1 cellular context compared by ENCODE assay signal in the genomic region with DNA sequence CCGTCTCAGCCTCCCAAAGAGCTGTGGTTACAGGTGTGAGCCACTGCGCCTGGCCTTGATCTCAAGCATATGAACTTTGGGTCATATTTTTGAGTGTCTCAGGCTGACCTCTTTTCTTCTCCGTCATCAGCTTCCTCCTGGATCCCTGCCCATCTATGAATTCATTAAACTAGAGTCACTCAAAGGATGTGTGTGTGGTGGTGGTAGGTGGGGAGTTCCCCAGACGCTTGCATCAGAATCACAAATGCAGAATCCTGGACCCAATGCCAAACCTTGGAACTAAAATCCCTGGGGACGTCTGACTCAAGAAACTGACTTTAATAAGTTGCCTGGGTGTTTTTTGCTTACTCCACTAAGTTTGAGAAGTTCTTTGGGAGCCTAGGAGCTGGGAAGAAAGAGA.
TF ChIP-seq lines count a peak whose summit lies in the region.

No MANE protein-coding gene starts in this region.

TF ChIP-seq in GM12878, 131 proteins besides CTCF, POLR2A, EP300 and RAD21 (continues in another document):
- TF ChIP-seq NR2F1 (conservative IDR thresholded peaks at IDR 0.05) (peak; percentile 57; the same call in 1 of the 2 replicates), SMAD5 (IDR thresholded peaks at IDR 0.05; ENCODE audit: low read depth) (no peak), FOS (IDR thresholded peaks at IDR 0.05; ENCODE audit: borderline replicate concordance, extremely low read depth, insufficient read length) (no peak), ZBTB11 (CRISPR knock-in tag; IDR thresholded peaks at IDR 0.05) (no peak), PKNOX1 (IDR thresholded peaks at IDR 0.05) (peak; percentile 50; the same call in 1 of the 2 replicates), ZNF217 (IDR thresholded peaks at IDR 0.05) (no peak), RB1 (IDR thresholded peaks at IDR 0.05; ENCODE audit: borderline replicate concordance) (no peak), TCF12 (IDR thresholded peaks at IDR 0.05; ENCODE audit: low read depth, low read length) (no peak), KLF5 (IDR thresholded peaks at IDR 0.05; ENCODE audit: partially characterized antibody) (no peak), BCL11A (IDR thresholded peaks at IDR 0.05; ENCODE audit: low read depth, low read length) (no peak), TARDBP (IDR thresholded peaks at IDR 0.05; ENCODE audit: borderline replicate concordance) (no peak), RCOR1 (conservative IDR thresholded peaks at IDR 0.05; ENCODE audit: low read depth, low read length) (no peak), GABPA (IDR thresholded peaks at IDR 0.05; ENCODE audit: low read depth) (no peak), EGR1 (IDR thresholded peaks at IDR 0.05; ENCODE audit: borderline replicate concordance in 1 of 2, low read depth in 2 of 2, low read length in 2 of 2) (peak in 1 of 2 experiments; percentile 69; a peak in 1 of 3 replicates), SMARCA5 (IDR thresholded peaks at IDR 0.05) (no peak), CHD4 (IDR thresholded peaks at IDR 0.05) (no peak), ASH2L (IDR thresholded peaks at IDR 0.05; ENCODE audit: borderline replicate concordance, low read depth) (no peak), USF1 (IDR thresholded peaks at IDR 0.05; ENCODE audit: borderline replicate concordance, extremely low read length, insufficient read depth, low read depth, low read length) (no peak), MTA2 (IDR thresholded peaks at IDR 0.05; ENCODE audit: low read depth) (0 out of 2 replicates have a peak, but pooled peaks have one; percentile 24), SIN3A (IDR thresholded peaks at IDR 0.05; ENCODE audit: low read depth, low read length) (no peak), ZNF592 (IDR thresholded peaks at IDR 0.05) (no peak), BCLAF1 (IDR thresholded peaks at IDR 0.05) (no peak), SREBF2 (IDR thresholded peaks at IDR 0.05; ENCODE audit: low read length) (no peak), CBX5 (IDR thresholded peaks at IDR 0.05; ENCODE audit: low read depth) (no peak), IRF4 (IDR thresholded peaks at IDR 0.05; ENCODE audit: low read depth, low read length) (no peak), POLR2AphosphoS2 (IDR thresholded peaks at IDR 0.05; ENCODE audit: low read depth, low read length) (no peak), ZNF274 (IDR thresholded peaks at IDR 0.05; ENCODE audit: insufficient read depth, insufficient read length) (no peak), EED (IDR thresholded peaks at IDR 0.05; ENCODE audit: low read depth) (0 out of 2 replicates have a peak, but pooled peaks have one; percentile 44)
- TF ChIP-seq, protein P1, sequence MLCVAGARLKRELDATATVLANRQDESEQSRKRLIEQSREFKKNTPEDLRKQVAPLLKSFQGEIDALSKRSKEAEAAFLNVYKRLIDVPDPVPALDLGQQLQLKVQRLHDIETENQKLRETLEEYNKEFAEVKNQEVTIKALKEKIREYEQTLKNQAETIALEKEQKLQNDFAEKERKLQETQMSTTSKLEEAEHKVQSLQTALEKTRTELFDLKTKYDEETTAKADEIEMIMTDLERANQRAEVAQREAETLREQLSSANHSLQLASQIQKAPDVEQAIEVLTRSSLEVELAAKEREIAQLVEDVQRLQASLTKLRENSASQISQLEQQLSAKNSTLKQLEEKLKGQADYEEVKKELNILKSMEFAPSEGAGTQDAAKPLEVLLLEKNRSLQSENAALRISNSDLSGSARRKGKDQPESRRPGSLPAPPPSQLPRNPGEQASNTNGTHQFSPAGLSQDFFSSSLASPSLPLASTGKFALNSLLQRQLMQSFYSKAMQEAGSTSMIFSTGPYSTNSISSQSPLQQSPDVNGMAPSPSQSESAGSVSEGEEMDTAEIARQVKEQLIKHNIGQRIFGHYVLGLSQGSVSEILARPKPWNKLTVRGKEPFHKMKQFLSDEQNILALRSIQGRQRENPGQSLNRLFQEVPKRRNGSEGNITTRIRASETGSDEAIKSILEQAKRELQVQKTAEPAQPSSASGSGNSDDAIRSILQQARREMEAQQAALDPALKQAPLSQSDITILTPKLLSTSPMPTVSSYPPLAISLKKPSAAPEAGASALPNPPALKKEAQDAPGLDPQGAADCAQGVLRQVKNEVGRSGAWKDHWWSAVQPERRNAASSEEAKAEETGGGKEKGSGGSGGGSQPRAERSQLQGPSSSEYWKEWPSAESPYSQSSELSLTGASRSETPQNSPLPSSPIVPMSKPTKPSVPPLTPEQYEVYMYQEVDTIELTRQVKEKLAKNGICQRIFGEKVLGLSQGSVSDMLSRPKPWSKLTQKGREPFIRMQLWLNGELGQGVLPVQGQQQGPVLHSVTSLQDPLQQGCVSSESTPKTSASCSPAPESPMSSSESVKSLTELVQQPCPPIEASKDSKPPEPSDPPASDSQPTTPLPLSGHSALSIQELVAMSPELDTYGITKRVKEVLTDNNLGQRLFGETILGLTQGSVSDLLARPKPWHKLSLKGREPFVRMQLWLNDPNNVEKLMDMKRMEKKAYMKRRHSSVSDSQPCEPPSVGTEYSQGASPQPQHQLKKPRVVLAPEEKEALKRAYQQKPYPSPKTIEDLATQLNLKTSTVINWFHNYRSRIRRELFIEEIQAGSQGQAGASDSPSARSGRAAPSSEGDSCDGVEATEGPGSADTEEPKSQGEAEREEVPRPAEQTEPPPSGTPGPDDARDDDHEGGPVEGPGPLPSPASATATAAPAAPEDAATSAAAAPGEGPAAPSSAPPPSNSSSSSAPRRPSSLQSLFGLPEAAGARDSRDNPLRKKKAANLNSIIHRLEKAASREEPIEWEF (IDR thresholded peaks at IDR 0.05; ENCODE audit: insufficient replicate concordance, low read depth, low read length) = no peak
- TF ChIP-seq, protein P2, sequence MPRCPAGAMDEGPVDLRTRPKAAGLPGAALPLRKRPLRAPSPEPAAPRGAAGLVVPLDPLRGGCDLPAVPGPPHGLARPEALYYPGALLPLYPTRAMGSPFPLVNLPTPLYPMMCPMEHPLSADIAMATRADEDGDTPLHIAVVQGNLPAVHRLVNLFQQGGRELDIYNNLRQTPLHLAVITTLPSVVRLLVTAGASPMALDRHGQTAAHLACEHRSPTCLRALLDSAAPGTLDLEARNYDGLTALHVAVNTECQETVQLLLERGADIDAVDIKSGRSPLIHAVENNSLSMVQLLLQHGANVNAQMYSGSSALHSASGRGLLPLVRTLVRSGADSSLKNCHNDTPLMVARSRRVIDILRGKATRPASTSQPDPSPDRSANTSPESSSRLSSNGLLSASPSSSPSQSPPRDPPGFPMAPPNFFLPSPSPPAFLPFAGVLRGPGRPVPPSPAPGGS (IDR thresholded peaks at IDR 0.05; ENCODE audit: borderline replicate concordance, insufficient read depth, low read depth, low read length, poor library complexity, severe bottlenecking) = no peak
- TF ChIP-seq, protein P3, sequence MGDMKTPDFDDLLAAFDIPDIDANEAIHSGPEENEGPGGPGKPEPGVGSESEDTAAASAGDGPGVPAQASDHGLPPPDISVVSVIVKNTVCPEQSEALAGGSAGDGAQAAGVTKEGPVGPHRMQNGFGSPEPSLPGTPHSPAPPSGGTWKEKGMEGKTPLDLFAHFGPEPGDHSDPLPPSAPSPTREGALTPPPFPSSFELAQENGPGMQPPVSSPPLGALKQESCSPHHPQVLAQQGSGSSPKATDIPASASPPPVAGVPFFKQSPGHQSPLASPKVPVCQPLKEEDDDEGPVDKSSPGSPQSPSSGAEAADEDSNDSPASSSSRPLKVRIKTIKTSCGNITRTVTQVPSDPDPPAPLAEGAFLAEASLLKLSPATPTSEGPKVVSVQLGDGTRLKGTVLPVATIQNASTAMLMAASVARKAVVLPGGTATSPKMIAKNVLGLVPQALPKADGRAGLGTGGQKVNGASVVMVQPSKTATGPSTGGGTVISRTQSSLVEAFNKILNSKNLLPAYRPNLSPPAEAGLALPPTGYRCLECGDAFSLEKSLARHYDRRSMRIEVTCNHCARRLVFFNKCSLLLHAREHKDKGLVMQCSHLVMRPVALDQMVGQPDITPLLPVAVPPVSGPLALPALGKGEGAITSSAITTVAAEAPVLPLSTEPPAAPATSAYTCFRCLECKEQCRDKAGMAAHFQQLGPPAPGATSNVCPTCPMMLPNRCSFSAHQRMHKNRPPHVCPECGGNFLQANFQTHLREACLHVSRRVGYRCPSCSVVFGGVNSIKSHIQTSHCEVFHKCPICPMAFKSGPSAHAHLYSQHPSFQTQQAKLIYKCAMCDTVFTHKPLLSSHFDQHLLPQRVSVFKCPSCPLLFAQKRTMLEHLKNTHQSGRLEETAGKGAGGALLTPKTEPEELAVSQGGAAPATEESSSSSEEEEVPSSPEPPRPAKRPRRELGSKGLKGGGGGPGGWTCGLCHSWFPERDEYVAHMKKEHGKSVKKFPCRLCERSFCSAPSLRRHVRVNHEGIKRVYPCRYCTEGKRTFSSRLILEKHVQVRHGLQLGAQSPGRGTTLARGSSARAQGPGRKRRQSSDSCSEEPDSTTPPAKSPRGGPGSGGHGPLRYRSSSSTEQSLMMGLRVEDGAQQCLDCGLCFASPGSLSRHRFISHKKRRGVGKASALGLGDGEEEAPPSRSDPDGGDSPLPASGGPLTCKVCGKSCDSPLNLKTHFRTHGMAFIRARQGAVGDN (IDR thresholded peaks at IDR 0.05) = no peak
